Comparison of ENCODE assay signal across 1 cellular context in genomic region chr11:9201372-9202162, GRCh38.
TF ChIP-seq lines count a peak whose summit lies in the region.

No MANE protein-coding gene starts in this region.

TF ChIP-seq in K562, 482 proteins besides CTCF, POLR2A, EP300 and RAD21 (continued from another document):
- TF ChIP-seq CHD7 (IDR thresholded peaks at IDR 0.05; ENCODE audit: low read depth, low read length) (no peak), HIVEP1 (CRISPR knock-in tag; IDR thresholded peaks at IDR 0.05) (no peak), MEIS2 (IDR thresholded peaks at IDR 0.05; ENCODE audit: partially characterized antibody) (no peak), NR2C2 (CRISPR knock-in tag; IDR thresholded peaks at IDR 0.05) (no peak), NR2C2 (tag; IDR thresholded peaks at IDR 0.05) (no peak), MXD1 (CRISPR knock-in tag; IDR thresholded peaks at IDR 0.05; ENCODE audit: borderline replicate concordance, poor library complexity, severe bottlenecking) (no peak), CTBP1 (IDR thresholded peaks at IDR 0.05; ENCODE audit: borderline replicate concordance) (no peak), ZNF584 (CRISPR knock-in tag; IDR thresholded peaks at IDR 0.05; ENCODE audit: low read depth) (no peak), TEAD1 (CRISPR knock-in tag; IDR thresholded peaks at IDR 0.05) (no peak), E2F4 (CRISPR knock-in tag; IDR thresholded peaks at IDR 0.05; ENCODE audit: low read depth) (no peak), FOXJ2 (tag; IDR thresholded peaks at IDR 0.05) (no peak)
TF ChIP-seq in K562: peak in this region for 5.
